Comparison of ENCODE assay signal across 1 cellular context in genomic region chr19:49987159-49987698, GRCh38.
TF ChIP-seq lines count a peak whose summit lies in the region.

No MANE protein-coding gene starts in this region.

TF ChIP-seq in K562, 482 proteins besides CTCF, POLR2A, EP300 and RAD21 (continued from another document and continues in another):
- TF ChIP-seq, protein P1, sequence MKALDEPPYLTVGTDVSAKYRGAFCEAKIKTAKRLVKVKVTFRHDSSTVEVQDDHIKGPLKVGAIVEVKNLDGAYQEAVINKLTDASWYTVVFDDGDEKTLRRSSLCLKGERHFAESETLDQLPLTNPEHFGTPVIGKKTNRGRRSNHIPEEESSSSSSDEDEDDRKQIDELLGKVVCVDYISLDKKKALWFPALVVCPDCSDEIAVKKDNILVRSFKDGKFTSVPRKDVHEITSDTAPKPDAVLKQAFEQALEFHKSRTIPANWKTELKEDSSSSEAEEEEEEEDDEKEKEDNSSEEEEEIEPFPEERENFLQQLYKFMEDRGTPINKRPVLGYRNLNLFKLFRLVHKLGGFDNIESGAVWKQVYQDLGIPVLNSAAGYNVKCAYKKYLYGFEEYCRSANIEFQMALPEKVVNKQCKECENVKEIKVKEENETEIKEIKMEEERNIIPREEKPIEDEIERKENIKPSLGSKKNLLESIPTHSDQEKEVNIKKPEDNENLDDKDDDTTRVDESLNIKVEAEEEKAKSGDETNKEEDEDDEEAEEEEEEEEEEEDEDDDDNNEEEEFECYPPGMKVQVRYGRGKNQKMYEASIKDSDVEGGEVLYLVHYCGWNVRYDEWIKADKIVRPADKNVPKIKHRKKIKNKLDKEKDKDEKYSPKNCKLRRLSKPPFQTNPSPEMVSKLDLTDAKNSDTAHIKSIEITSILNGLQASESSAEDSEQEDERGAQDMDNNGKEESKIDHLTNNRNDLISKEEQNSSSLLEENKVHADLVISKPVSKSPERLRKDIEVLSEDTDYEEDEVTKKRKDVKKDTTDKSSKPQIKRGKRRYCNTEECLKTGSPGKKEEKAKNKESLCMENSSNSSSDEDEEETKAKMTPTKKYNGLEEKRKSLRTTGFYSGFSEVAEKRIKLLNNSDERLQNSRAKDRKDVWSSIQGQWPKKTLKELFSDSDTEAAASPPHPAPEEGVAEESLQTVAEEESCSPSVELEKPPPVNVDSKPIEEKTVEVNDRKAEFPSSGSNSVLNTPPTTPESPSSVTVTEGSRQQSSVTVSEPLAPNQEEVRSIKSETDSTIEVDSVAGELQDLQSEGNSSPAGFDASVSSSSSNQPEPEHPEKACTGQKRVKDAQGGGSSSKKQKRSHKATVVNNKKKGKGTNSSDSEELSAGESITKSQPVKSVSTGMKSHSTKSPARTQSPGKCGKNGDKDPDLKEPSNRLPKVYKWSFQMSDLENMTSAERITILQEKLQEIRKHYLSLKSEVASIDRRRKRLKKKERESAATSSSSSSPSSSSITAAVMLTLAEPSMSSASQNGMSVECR (CRISPR knock-in tag; IDR thresholded peaks at IDR 0.05): peak; percentile 100
- TF ChIP-seq, protein P2, sequence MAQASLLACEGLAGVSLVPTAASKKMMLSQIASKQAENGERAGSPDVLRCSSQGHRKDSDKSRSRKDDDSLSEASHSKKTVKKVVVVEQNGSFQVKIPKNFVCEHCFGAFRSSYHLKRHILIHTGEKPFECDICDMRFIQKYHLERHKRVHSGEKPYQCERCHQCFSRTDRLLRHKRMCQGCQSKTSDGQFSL (CRISPR knock-in tag; IDR thresholded peaks at IDR 0.05): peak; percentile 91
- TF ChIP-seq, protein P2 (tag; IDR thresholded peaks at IDR 0.05): peak in 1 of 2 experiments; percentile 92; a peak in 2 of 4 replicates
- TF ChIP-seq MTA1 (IDR thresholded peaks at IDR 0.05; ENCODE audit: borderline replicate concordance) (peak; percentile 95), NFIC (IDR thresholded peaks at IDR 0.05) (no peak), ZNF140 (CRISPR knock-in tag; IDR thresholded peaks at IDR 0.05) (peak; percentile 92), MAFK (IDR thresholded peaks at IDR 0.05; ENCODE audit: low read length) (no peak), MAZ (CRISPR knock-in tag; conservative IDR thresholded peaks at IDR 0.05 in 1 of 2, IDR thresholded peaks at IDR 0.05 in 1 of 2) (peak; percentile 95 to 100), TCF7 (IDR thresholded peaks at IDR 0.05; ENCODE audit: borderline replicate concordance) (no peak), POLR2AphosphoS5 (IDR thresholded peaks at IDR 0.05; ENCODE audit: control insufficient read depth, insufficient read depth, low read depth, low read length) (peak; percentile 44; the same call in 1 of the 2 replicates), TAF7 (tag; IDR thresholded peaks at IDR 0.05) (0 out of 2 replicates have a peak, but pooled peaks have one; percentile 29), RBM39 (optimal IDR thresholded peaks at IDR 0.05; ENCODE audit: low read depth, low read length) (peak; percentile 91), U2AF2 (optimal IDR thresholded peaks at IDR 0.05; ENCODE audit: low read depth, low read length) (no peak), STAT5B (CRISPR knock-in tag; IDR thresholded peaks at IDR 0.05) (no peak), SIN3B (IDR thresholded peaks at IDR 0.05; ENCODE audit: low read depth) (no peak), TARDBP (IDR thresholded peaks at IDR 0.05) (peak; percentile 100), MAX (CRISPR knock-in tag; IDR thresholded peaks at IDR 0.05) (peak; percentile 98), ZNF766 (CRISPR knock-in tag; conservative IDR thresholded peaks at IDR 0.05) (peak; percentile 100), CBX1 (IDR thresholded peaks at IDR 0.05; ENCODE audit: low read depth) (peak; percentile 41; the same call in 1 of the 2 replicates), SREBF2 (CRISPR knock-in tag; IDR thresholded peaks at IDR 0.05) (peak; percentile 100), ZNF445 (CRISPR knock-in tag; IDR thresholded peaks at IDR 0.05; ENCODE audit: low read depth) (no peak; the same call in 1 of the 2 replicates), ZNF174 (CRISPR knock-in tag; IDR thresholded peaks at IDR 0.05) (no peak), GABPA (tag; conservative IDR thresholded peaks at IDR 0.05; ENCODE audit: low read depth) (peak; percentile 70), RFX1 (IDR thresholded peaks at IDR 0.05) (no peak), SMAD4 (CRISPR knock-in tag; conservative IDR thresholded peaks at IDR 0.05) (peak; percentile 99), ZNF644 (tag; IDR thresholded peaks at IDR 0.05; ENCODE audit: low read depth) (peak; percentile 100), TAF15 (IDR thresholded peaks at IDR 0.05; ENCODE audit: low read depth, low read length) (no peak), GMEB1 (CRISPR knock-in tag; IDR thresholded peaks at IDR 0.05) (peak; percentile 66), TRIM24 (IDR thresholded peaks at IDR 0.05) (peak; percentile 21 to 93; a peak in 2 of 4 replicates), ZNF146 (CRISPR knock-in tag; IDR thresholded peaks at IDR 0.05; ENCODE audit: unreplicated experiment) (peak; percentile 97), RBM22 (IDR thresholded peaks at IDR 0.05; ENCODE audit: low read depth, low read length, poor library complexity, severe bottlenecking) (no peak), ZNF143 (CRISPR knock-in tag; IDR thresholded peaks at IDR 0.05) (peak; percentile 69), RBM25 (IDR thresholded peaks at IDR 0.05; ENCODE audit: low read depth, low read length, severe bottlenecking) (no peak), ATF1 (CRISPR knock-in tag; IDR thresholded peaks at IDR 0.05) (peak; percentile 82), ATF1 (tag; IDR thresholded peaks at IDR 0.05) (peak; percentile 76), RBM14 (IDR thresholded peaks at IDR 0.05; ENCODE audit: borderline replicate concordance, insufficient read depth, low read depth, low read length) (no peak), CSDE1 (IDR thresholded peaks at IDR 0.05) (no peak), ZNF124 (CRISPR knock-in tag; IDR thresholded peaks at IDR 0.05) (peak; percentile 98), ELF1 (tag; IDR thresholded peaks at IDR 0.05) (peak; percentile 88), HDAC2 (IDR thresholded peaks at IDR 0.05) (peak; percentile 100), ZNF695 (CRISPR knock-in tag; IDR thresholded peaks at IDR 0.05) (peak; percentile 75; the same call in 1 of the 2 replicates), SMARCE1 (IDR thresholded peaks at IDR 0.05) (no peak), CBX2 (IDR thresholded peaks at IDR 0.05; ENCODE audit: insufficient read depth, low read length, poor library complexity, severe bottlenecking) (no peak), GABPB2 (CRISPR knock-in tag; conservative IDR thresholded peaks at IDR 0.05) (peak; percentile 88; the same call in 1 of the 2 replicates), EWSR1 (IDR thresholded peaks at IDR 0.05; ENCODE audit: borderline replicate concordance, low read depth, partially characterized antibody) (no peak), MAFG (tag; conservative IDR thresholded peaks at IDR 0.05) (peak; percentile 62), RCOR1 (IDR thresholded peaks at IDR 0.05; ENCODE audit: borderline replicate concordance in 1 of 2, low read depth in 2 of 2, low read length in 2 of 2) (peak in 1 of 2 experiments; percentile 98; a peak in 2 of 4 replicates), ZNF780A (CRISPR knock-in tag; IDR thresholded peaks at IDR 0.05) (peak; percentile 74; the same call in 1 of the 2 replicates), ZNF175 (CRISPR knock-in tag; IDR thresholded peaks at IDR 0.05; ENCODE audit: low read depth) (peak; percentile 99)
- TF ChIP-seq, protein P3, sequence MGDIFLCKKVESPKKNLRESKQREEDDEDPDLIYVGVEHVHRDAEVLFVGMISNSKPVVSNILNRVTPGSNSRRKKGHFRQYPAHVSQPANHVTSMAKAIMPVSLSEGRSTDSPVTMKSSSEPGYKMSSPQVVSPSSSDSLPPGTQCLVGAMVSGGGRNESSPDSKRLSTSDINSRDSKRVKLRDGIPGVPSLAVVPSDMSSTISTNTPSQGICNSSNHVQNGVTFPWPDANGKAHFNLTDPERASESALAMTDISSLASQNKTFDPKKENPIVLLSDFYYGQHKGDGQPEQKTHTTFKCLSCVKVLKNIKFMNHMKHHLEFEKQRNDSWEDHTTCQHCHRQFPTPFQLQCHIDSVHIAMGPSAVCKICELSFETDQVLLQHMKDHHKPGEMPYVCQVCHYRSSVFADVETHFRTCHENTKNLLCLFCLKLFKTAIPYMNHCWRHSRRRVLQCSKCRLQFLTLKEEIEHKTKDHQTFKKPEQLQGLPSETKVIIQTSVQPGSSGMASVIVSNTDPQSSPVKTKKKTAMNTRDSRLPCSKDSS (IDR thresholded peaks at IDR 0.05; ENCODE audit: low read depth, partially characterized antibody): no peak
- TF ChIP-seq, protein P4, sequence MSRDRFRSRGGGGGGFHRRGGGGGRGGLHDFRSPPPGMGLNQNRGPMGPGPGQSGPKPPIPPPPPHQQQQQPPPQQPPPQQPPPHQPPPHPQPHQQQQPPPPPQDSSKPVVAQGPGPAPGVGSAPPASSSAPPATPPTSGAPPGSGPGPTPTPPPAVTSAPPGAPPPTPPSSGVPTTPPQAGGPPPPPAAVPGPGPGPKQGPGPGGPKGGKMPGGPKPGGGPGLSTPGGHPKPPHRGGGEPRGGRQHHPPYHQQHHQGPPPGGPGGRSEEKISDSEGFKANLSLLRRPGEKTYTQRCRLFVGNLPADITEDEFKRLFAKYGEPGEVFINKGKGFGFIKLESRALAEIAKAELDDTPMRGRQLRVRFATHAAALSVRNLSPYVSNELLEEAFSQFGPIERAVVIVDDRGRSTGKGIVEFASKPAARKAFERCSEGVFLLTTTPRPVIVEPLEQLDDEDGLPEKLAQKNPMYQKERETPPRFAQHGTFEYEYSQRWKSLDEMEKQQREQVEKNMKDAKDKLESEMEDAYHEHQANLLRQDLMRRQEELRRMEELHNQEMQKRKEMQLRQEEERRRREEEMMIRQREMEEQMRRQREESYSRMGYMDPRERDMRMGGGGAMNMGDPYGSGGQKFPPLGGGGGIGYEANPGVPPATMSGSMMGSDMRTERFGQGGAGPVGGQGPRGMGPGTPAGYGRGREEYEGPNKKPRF (IDR thresholded peaks at IDR 0.05; ENCODE audit: low read depth, low read length): no peak
- TF ChIP-seq, protein P5, sequence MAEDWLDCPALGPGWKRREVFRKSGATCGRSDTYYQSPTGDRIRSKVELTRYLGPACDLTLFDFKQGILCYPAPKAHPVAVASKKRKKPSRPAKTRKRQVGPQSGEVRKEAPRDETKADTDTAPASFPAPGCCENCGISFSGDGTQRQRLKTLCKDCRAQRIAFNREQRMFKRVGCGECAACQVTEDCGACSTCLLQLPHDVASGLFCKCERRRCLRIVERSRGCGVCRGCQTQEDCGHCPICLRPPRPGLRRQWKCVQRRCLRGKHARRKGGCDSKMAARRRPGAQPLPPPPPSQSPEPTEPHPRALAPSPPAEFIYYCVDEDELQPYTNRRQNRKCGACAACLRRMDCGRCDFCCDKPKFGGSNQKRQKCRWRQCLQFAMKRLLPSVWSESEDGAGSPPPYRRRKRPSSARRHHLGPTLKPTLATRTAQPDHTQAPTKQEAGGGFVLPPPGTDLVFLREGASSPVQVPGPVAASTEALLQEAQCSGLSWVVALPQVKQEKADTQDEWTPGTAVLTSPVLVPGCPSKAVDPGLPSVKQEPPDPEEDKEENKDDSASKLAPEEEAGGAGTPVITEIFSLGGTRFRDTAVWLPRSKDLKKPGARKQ (CRISPR knock-in tag; IDR thresholded peaks at IDR 0.05): peak; percentile 94
- TF ChIP-seq, protein P6, sequence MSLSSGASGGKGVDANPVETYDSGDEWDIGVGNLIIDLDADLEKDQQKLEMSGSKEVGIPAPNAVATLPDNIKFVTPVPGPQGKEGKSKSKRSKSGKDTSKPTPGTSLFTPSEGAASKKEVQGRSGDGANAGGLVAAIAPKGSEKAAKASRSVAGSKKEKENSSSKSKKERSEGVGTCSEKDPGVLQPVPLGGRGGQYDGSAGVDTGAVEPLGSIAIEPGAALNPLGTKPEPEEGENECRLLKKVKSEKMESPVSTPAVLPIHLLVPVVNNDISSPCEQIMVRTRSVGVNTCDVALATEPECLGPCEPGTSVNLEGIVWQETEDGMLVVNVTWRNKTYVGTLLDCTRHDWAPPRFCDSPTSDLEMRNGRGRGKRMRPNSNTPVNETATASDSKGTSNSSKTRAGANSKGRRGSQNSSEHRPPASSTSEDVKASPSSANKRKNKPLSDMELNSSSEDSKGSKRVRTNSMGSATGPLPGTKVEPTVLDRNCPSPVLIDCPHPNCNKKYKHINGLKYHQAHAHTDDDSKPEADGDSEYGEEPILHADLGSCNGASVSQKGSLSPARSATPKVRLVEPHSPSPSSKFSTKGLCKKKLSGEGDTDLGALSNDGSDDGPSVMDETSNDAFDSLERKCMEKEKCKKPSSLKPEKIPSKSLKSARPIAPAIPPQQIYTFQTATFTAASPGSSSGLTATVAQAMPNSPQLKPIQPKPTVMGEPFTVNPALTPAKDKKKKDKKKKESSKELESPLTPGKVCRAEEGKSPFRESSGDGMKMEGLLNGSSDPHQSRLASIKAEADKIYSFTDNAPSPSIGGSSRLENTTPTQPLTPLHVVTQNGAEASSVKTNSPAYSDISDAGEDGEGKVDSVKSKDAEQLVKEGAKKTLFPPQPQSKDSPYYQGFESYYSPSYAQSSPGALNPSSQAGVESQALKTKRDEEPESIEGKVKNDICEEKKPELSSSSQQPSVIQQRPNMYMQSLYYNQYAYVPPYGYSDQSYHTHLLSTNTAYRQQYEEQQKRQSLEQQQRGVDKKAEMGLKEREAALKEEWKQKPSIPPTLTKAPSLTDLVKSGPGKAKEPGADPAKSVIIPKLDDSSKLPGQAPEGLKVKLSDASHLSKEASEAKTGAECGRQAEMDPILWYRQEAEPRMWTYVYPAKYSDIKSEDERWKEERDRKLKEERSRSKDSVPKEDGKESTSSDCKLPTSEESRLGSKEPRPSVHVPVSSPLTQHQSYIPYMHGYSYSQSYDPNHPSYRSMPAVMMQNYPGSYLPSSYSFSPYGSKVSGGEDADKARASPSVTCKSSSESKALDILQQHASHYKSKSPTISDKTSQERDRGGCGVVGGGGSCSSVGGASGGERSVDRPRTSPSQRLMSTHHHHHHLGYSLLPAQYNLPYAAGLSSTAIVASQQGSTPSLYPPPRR (CRISPR knock-in tag; IDR thresholded peaks at IDR 0.05; ENCODE audit: borderline replicate concordance): peak; percentile 100
